ENCODE assay signal across 8 cellular contexts in genomic region chr17:4947411-4948165, GRCh38. TPM values are rescaled to one million over a fixed set of nuclear protein-coding genes. Genes with fewer than 3 reads are reported as not detected.
DNase-seq lines count a peak whose midpoint lies in the region; ATAC-seq, FAIRE-seq and TF ChIP-seq lines count a peak whose summit lies in the region.

No MANE protein-coding gene starts in this region.

- WGBS in neuronal stem cell (ENCODE audit: extremely low coverage in 2 of 2, insufficient read length in 2 of 2, insufficient replicate concordance in 1 of 2), 2 donors, result no CpG with 5 or more reads among the region's 56 CpGs

- peak; percentile 56 to 80 (median 62) for DNase-seq in CD8-positive, alpha-beta memory T cell
- DNase-seq in HFFc6, result peak; percentile 49
- peak; percentile 60 for DNase-seq in RPMI7951 (ENCODE audit: low read depth)
- DNase-seq in activated gamma-delta T cell (lab: John Stamatoyannopoulos, UW), result peak; percentile 55
- peak; percentile 31 for DNase-seq in fibroblast of the aortic adventitia (ENCODE audit: low read depth)
- DNase-seq in neuronal stem cell (ENCODE audit: low spot score), result peak; percentile 59
- DNase-seq in urothelium cell line (ENCODE audit: low spot score), result peak; percentile 50

- peaks cover 49 to 62% (median 60%) of the 10 kb centered on the region in 3 donors for H3K4me1 Mint-ChIP-seq in CD8-positive, alpha-beta memory T cell
- peaks cover 63% of the 10 kb centered on the region for H3K4me1 Mint-ChIP-seq in HFFc6 (ENCODE audit: low read depth)

- peaks cover 7 to 48% (median 23%) of the 10 kb centered on the region in 3 donors for H3K36me3 Mint-ChIP-seq in CD8-positive, alpha-beta memory T cell
- peaks cover 48% of the 10 kb centered on the region for H3K36me3 Mint-ChIP-seq in HFFc6 (ENCODE audit: low read depth)

- no peak for FAIRE-seq in urothelium cell line (lab: Jason Lieb, UNC)

- peak overlapping the region; percentile 98 for H3K14ac ChIP-seq in neuronal stem cell (ENCODE audit: low read length)

- peaks cover 50% of the 10 kb centered on the region for H3K4me1 ChIP-seq in CD8-positive, alpha-beta memory T cell (ENCODE audit: insufficient read depth, low read length)
- H3K4me1 ChIP-seq in neuronal stem cell (ENCODE audit: control insufficient read depth in 2 of 2, insufficient read depth in 1 of 2, low read depth in 1 of 2, low read length in 2 of 2), result peaks cover 18 to 22% of the 10 kb centered on the region in 2 donors

- peak overlapping the region; percentile 88 for H4K91ac ChIP-seq in neuronal stem cell (ENCODE audit: low read depth, low read length, poor library complexity)

- peak overlapping the region; percentile 94 to 100 (median 97) for H3K4me3 Mint-ChIP-seq in CD8-positive, alpha-beta memory T cell
- H3K4me3 Mint-ChIP-seq in HFFc6, result peak overlapping the region; percentile 91

- H3K4ac ChIP-seq in neuronal stem cell (ENCODE audit: low read length), result peak overlapping the region; percentile 94

- H4K8ac ChIP-seq in neuronal stem cell (ENCODE audit: low read depth, low read length), result peak overlapping the region; percentile 88

- peak overlapping the region; percentile 98 for H2BK5ac ChIP-seq in neuronal stem cell (ENCODE audit: low read length)

- no peak for ATAC-seq in GM19351 (IDR thresholded peaks at IDR 0.05; ENCODE audit: unreplicated experiment)

- H3K79me1 ChIP-seq in neuronal stem cell (ENCODE audit: low read depth, low read length), result peaks cover 9% of the 10 kb centered on the region

- peak overlapping the region; percentile 97 for H3K4me3 ChIP-seq in CD8-positive, alpha-beta memory T cell (ENCODE audit: low read length)
- H3K4me3 ChIP-seq in fibroblast of the aortic adventitia (ENCODE audit: low read depth, low read length), result peak overlapping the region; percentile 98
- H3K4me3 ChIP-seq in neuronal stem cell (ENCODE audit: low read length in 2 of 2), result peak overlapping the region; percentile 100

- peak overlapping the region; percentile 99 for H3K23ac ChIP-seq in neuronal stem cell (ENCODE audit: low read depth, low read length, poor library complexity)

- H2BK120ac ChIP-seq in neuronal stem cell (ENCODE audit: low read depth, low read length), result peak overlapping the region; percentile 95

- peak overlapping the region; percentile 95 for H3K4me2 ChIP-seq in neuronal stem cell (ENCODE audit: insufficient read depth, low read length, poor library complexity, severe bottlenecking)

- H2AK5ac ChIP-seq in neuronal stem cell (ENCODE audit: low read depth, low read length), result peak overlapping the region; percentile 98

- CTCF ChIA-PET in CD8-positive, alpha-beta memory T cell (lab: Charles Lee), result interaction anchor here (0.7 to 4.8 kb wide), 7 partner anchors 8 to 101 kb away, joined by 3 to 30 read pairs (median 5); partner anchors contain the start of genes RNF167, SLC25A11 and SPAG7

- peak overlapping the region; percentile 99 for H2BK12ac ChIP-seq in neuronal stem cell (ENCODE audit: low read length)

- H3K27ac ChIP-seq in CD8-positive, alpha-beta memory T cell (ENCODE audit: low read depth, low read length), result peak overlapping the region; percentile 90
- peak overlapping the region; percentile 84 for H3K27ac ChIP-seq in neuronal stem cell (replicated peaks; ENCODE audit: low read length)

- POLR2A ChIA-PET in CD8-positive, alpha-beta memory T cell (lab: Charles Lee), result interaction anchor here (0.7 to 11.7 kb wide), 12 partner anchors 8 to 804 kb away, joined by 3 to 187 read pairs (median 4); partner anchors contain the start of genes C17orf107, INCA1, KIF1C and RNF167

- TF ChIP-seq CTCF in HFFc6 (IDR thresholded peaks at IDR 0.05), result no peak
- TF ChIP-seq CTCF in fibroblast of the aortic adventitia (IDR thresholded peaks at IDR 0.05; ENCODE audit: insufficient read depth, low read length), result no peak

- H3K27me3 ChIP-seq in CD8-positive, alpha-beta memory T cell (ENCODE audit: insufficient read depth, low read length, poor library complexity, severe bottlenecking), result no peaks in the 10 kb centered on the region
- H3K27me3 ChIP-seq in neuronal stem cell (ENCODE audit: control insufficient read depth in 3 of 3, insufficient read depth in 3 of 3, low read depth in 1 of 3, low read length in 3 of 3), result no peaks in the 10 kb centered on the region

- peak overlapping the region; percentile 100 for H3K9ac ChIP-seq in neuronal stem cell (ENCODE audit: low read depth, low read length, poor library complexity)

- H3K9me3 Mint-ChIP-seq in CD8-positive, alpha-beta memory T cell, result no peaks in the 10 kb centered on the region
- H3K9me3 Mint-ChIP-seq in HFFc6, result no peaks in the 10 kb centered on the region

- H3K9me3 ChIP-seq in CD8-positive, alpha-beta memory T cell (ENCODE audit: low read length), result no peaks in the 10 kb centered on the region
- no peaks in the 10 kb centered on the region for H3K9me3 ChIP-seq in neuronal stem cell (replicated peaks in 1 of 2; ENCODE audit: control insufficient read depth in 2 of 2, insufficient read depth in 1 of 2, low read depth in 1 of 2, low read length in 2 of 2)

- H3K36me3 ChIP-seq in CD8-positive, alpha-beta memory T cell (ENCODE audit: insufficient read depth, low read length), result peaks cover 31% of the 10 kb centered on the region
- H3K36me3 ChIP-seq in neuronal stem cell (replicated peaks in 1 of 2; ENCODE audit: control insufficient read depth in 2 of 2, insufficient read depth in 2 of 2, low read length in 2 of 2), result peaks cover 34 to 45% of the 10 kb centered on the region in 2 donors

- H3K27ac Mint-ChIP-seq in CD8-positive, alpha-beta memory T cell, result peak overlapping the region; percentile 92 to 100 (median 95)
- H3K27ac Mint-ChIP-seq in HFFc6, result peak overlapping the region; percentile 93

- peak overlapping the region; percentile 91 for H2AFZ ChIP-seq in neuronal stem cell (ENCODE audit: low read length)

- peak overlapping the region; percentile 100 for H3K18ac ChIP-seq in neuronal stem cell (ENCODE audit: low read length)

- peak overlapping the region; percentile 96 for H2BK15ac ChIP-seq in neuronal stem cell (ENCODE audit: low read length)

- peaks cover 0 to 5% of the 10 kb centered on the region in 2 donors for H3K27me3 Mint-ChIP-seq in CD8-positive, alpha-beta memory T cell
- peaks cover 11% of the 10 kb centered on the region for H3K27me3 Mint-ChIP-seq in HFFc6 (ENCODE audit: insufficient read depth)

RNA-seq across cellular contexts. Expression of gene PFN1, which starts 0.7 kb away (rescaled TPM):
- total RNA-seq in CD8-positive, alpha-beta memory T cell, result 1,000 to 10,000 TPM; 1,826 to 1,841 TPM
- polyA plus RNA-seq in CD8-positive, alpha-beta memory T cell, result 2,601 TPM
- total RNA-seq in HFFc6 (2021; fragmentation: NEBNext Ultra II Directional; extraction: Animal tissue kit (Norgen Biotek cat#: 25700)), result 1,000 to 10,000 TPM; 1,630 to 1,970 (median 1,832) TPM
- total RNA-seq in RPMI7951 (2014; rRNA removed; shearing (Covaris generic)), result 894 and 1,372 TPM in 2 replicates
- total RNA-seq in fibroblast of the aortic adventitia (ENCODE audit: low replicate concordance), result 507 and 514 TPM in 2 replicates
- polyA plus RNA-seq in neuronal stem cell (2013, experiment 1 of 2), result 682 TPM
- polyA plus RNA-seq in neuronal stem cell (2013, experiment 2 of 2), result 671 TPM

RNA-seq across cellular contexts. Expression of gene ENO3, which starts 3.3 kb away (rescaled TPM):
- total RNA-seq in CD8-positive, alpha-beta memory T cell, result 10 to 100 TPM; 27.1 to 29.4 TPM
- 1.3 TPM for polyA plus RNA-seq in CD8-positive, alpha-beta memory T cell
- total RNA-seq in HFFc6 (2021; fragmentation: NEBNext Ultra II Directional; extraction: Animal tissue kit (Norgen Biotek cat#: 25700)), result 1 to 10 TPM; 1.9 to 4.6 (median 3.2) TPM
- 2.3 and 2.9 TPM in 2 replicates for total RNA-seq in RPMI7951 (2014; rRNA removed; shearing (Covaris generic))
- 2.8 and 4.7 TPM in 2 replicates for total RNA-seq in fibroblast of the aortic adventitia (ENCODE audit: low replicate concordance)
- polyA plus RNA-seq in neuronal stem cell (2013, experiment 1 of 2), result 51.7 TPM
- polyA plus RNA-seq in neuronal stem cell (2013, experiment 2 of 2), result 48.7 TPM

RNA-seq across cellular contexts. Expression of gene RNF167, which starts 7.5 kb away (rescaled TPM):
- total RNA-seq in CD8-positive, alpha-beta memory T cell, result 100 to 1,000 TPM; 187 to 192 TPM
- polyA plus RNA-seq in CD8-positive, alpha-beta memory T cell, result 69.0 TPM
- 100 to 1,000 TPM in 3 of 6 experiments, 10 to 100 TPM in 3; 88.3 to 122 (median 97.6) TPM for total RNA-seq in HFFc6 (2021; fragmentation: NEBNext Ultra II Directional; extraction: Animal tissue kit (Norgen Biotek cat#: 25700))
- total RNA-seq in RPMI7951 (2014; rRNA removed; shearing (Covaris generic)), result 24.0 and 25.2 TPM in 2 replicates
- 17.2 and 26.4 TPM in 2 replicates for total RNA-seq in fibroblast of the aortic adventitia (ENCODE audit: low replicate concordance)
- polyA plus RNA-seq in neuronal stem cell (2013, experiment 1 of 2), result 110 TPM
- polyA plus RNA-seq in neuronal stem cell (2013, experiment 2 of 2), result 109 TPM

RNA-seq across cellular contexts. Expression of gene SLC25A11, which starts 7.7 kb away (rescaled TPM):
- 100 to 1,000 TPM in 1 of 2 experiments, 10 to 100 TPM in 1; 90.0 to 101 TPM for total RNA-seq in CD8-positive, alpha-beta memory T cell
- polyA plus RNA-seq in CD8-positive, alpha-beta memory T cell, result 85.1 TPM
- 10 to 100 TPM; 61.9 to 78.6 (median 64.4) TPM for total RNA-seq in HFFc6 (2021; fragmentation: NEBNext Ultra II Directional; extraction: Animal tissue kit (Norgen Biotek cat#: 25700))
- total RNA-seq in RPMI7951 (2014; rRNA removed; shearing (Covaris generic)), result 45.3 and 71.5 TPM in 2 replicates
- total RNA-seq in fibroblast of the aortic adventitia (ENCODE audit: low replicate concordance), result 28.3 and 49.9 TPM in 2 replicates
- polyA plus RNA-seq in neuronal stem cell (2013, experiment 1 of 2), result 44.7 TPM
- polyA plus RNA-seq in neuronal stem cell (2013, experiment 2 of 2), result 44.0 TPM

RNA-seq across cellular contexts. Expression of gene GP1BA, which starts 15.5 kb away (rescaled TPM):
- not detected for total RNA-seq in CD8-positive, alpha-beta memory T cell
- polyA plus RNA-seq in CD8-positive, alpha-beta memory T cell, result not detected
- total RNA-seq in HFFc6 (2021; fragmentation: NEBNext Ultra II Directional; extraction: Animal tissue kit (Norgen Biotek cat#: 25700)), result not detected
- total RNA-seq in RPMI7951 (2014; rRNA removed; shearing (Covaris generic)), result not detected in 2 replicates
- total RNA-seq in fibroblast of the aortic adventitia (ENCODE audit: low replicate concordance), result not detected in 2 replicates
- not detected for polyA plus RNA-seq in neuronal stem cell (2013, experiment 1 of 2)
- not detected for polyA plus RNA-seq in neuronal stem cell (2013, experiment 2 of 2)
